Comparison of ENCODE assay signal across 8 cellular contexts in the genomic region with DNA sequence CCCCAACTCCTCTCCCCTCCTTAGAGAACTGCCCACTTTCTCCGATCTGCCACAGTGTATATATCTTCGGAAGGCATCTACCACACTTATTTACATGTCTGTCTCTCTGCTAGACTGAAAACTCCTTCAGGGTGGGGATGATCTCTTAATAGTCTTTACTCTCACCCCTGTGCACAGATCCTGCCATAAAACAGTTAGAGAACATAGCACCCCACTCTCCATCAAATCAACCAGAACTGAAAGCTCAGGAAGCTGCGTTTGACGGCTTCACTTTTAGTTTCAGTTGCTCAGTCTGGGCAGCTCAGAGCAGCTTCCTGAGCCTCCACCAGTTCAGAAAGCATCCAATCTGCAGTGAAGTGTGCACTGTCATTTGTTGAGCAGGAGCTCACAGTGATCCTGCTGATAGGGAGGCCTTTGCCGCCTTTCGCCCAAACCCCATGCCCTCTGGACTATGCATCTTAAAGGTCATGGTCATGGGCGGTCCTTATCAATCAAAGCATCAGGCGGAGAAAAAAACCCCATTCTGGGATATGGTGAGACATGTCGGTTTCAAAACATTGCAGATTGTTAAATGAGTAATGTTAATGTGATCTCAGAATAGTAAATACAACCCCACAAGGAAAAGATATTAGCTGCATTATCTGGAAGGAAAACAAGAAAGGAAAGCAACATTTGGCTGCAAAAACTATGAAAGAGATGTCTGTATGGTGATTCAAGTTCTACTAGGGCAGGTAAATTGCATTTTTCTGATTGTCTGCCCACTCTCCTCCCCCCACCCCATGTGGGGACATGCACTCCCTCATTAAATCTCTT.
DNase-seq lines count a peak whose midpoint lies in the region; ATAC-seq, FAIRE-seq and TF ChIP-seq lines count a peak whose summit lies in the region.

No MANE protein-coding gene starts in this region.

- H2BK20ac ChIP-seq in H1 (ENCODE audit: low read length): no peak overlapping the region

- peaks cover 2% of the 10 kb centered on the region for H3K27me3 Mint-ChIP-seq in neural progenitor cell (ENCODE audit: insufficient read depth, low read depth)

- H3K14ac ChIP-seq in H1 (ENCODE audit: insufficient read length): no peak overlapping the region

- H3K4me3 ChIP-seq in H1 (ENCODE audit: extremely low read depth in 1 of 4, insufficient read depth in 2 of 4, low read depth in 3 of 4, low read length in 4 of 4) (no peak overlapping the region), neural progenitor cell (no peak overlapping the region)

- no peak overlapping the region for H2BK12ac ChIP-seq in H1 (ENCODE audit: low read depth, low read length)

- CTCF ChIA-PET in H1 (lab: Charles Lee; ENCODE audit: partially characterized antibody): interaction anchor here (1.0 to 1.6 kb wide), 8 partner anchors 8 to 180 kb away, joined by 3 to 5 read pairs (median 3); no protein-coding TSS in a partner anchor

- no peaks in the 10 kb centered on the region for H3K4me1 Mint-ChIP-seq in neural progenitor cell

- H3K4me3 Mint-ChIP-seq in neural progenitor cell: no peak overlapping the region

- no peak overlapping the region; the same call in 1 of the 2 replicates for H4K8ac ChIP-seq in H1 (ENCODE audit: extremely low read depth, insufficient read depth, low read length)

- FAIRE-seq in H1 (lab: Jason Lieb, UNC): no peak

- no peaks in the 10 kb centered on the region for H3F3A ChIP-seq in neural progenitor cell (ENCODE audit: low read depth)

- 95% methylated on average over 9 of the region's 9 CpGs; no CpG with 5 or more reads in 1 of the 2 experiments for WGBS in H1 (ENCODE audit: extremely low coverage in 1 of 2, insufficient coverage in 1 of 2, insufficient read length in 1 of 2, insufficient replicate concordance in 2 of 2, low coverage in 1 of 2, low lambda C conversion rate in 2 of 2, missing lambda C conversion rate in 1 of 2), 2 experiments

- TF ChIP-seq CTCF in H1 (IDR thresholded peaks at IDR 0.05; ENCODE audit: control extremely low read depth in 1 of 3, insufficient read depth in 1 of 3, low read depth in 1 of 3, low read length in 3 of 3): no peak
- no peak for TF ChIP-seq CTCF in neural progenitor cell (IDR thresholded peaks at IDR 0.05)

- no peak overlapping the region for H2BK5ac ChIP-seq in H1 (ENCODE audit: low read depth, low read length)

- H3K4me1 ChIP-seq in H1 (replicated peaks in 1 of 4; ENCODE audit: control insufficient read depth in 3 of 4, insufficient read depth in 4 of 4, low read length in 3 of 4) (no peaks in the 10 kb centered on the region), neural progenitor cell (no peaks in the 10 kb centered on the region)

- no peak overlapping the region for H4K91ac ChIP-seq in H1 (replicated peaks; ENCODE audit: insufficient read length, low read length)

- TF ChIP-seq EP300 in H1 (IDR thresholded peaks at IDR 0.05; ENCODE audit: borderline replicate concordance in 1 of 2, low read depth in 2 of 2, low read length in 2 of 2): no peak

- H3K27me3 ChIP-seq in H1 (replicated peaks in 1 of 4; ENCODE audit: control insufficient read depth in 3 of 4, extremely low read depth in 1 of 4, insufficient read depth in 3 of 4, low read length in 3 of 4): no peaks in the 10 kb centered on the region
- no peaks in the 10 kb centered on the region for H3K27me3 ChIP-seq in neural progenitor cell

- H2AK5ac ChIP-seq in H1 (ENCODE audit: low read depth, low read length): no peak overlapping the region

- no peak overlapping the region for H2BK120ac ChIP-seq in H1 (replicated peaks; ENCODE audit: low read depth, low read length)

- H3K79me1 ChIP-seq in H1 (ENCODE audit: low read depth, low read length): no peaks in the 10 kb centered on the region

- H3K79me2 ChIP-seq in H1 (ENCODE audit: control insufficient read depth in 1 of 2, insufficient read depth in 2 of 2, low read length in 2 of 2): no peaks in the 10 kb centered on the region
- no peaks in the 10 kb centered on the region for H3K79me2 ChIP-seq in neural progenitor cell (ENCODE audit: low read depth)

- H3K18ac ChIP-seq in H1 (ENCODE audit: extremely low read depth, low read length): no peak overlapping the region

- no peaks in the 10 kb centered on the region for H3K36me3 ChIP-seq in H1 (ENCODE audit: control insufficient read depth in 2 of 4, insufficient read depth in 4 of 4, low read length in 3 of 4)
- no peaks in the 10 kb centered on the region for H3K36me3 ChIP-seq in neural progenitor cell

- no peak overlapping the region for H3K4ac ChIP-seq in H1 (replicated peaks; ENCODE audit: insufficient read length, low read depth, low read length)

- peak; percentile 37 for DNase-seq in activated CD4-positive, alpha-beta T cell treated with anti-CD3 and anti-CD28 coated beads for 1 hour
- DNase-seq in H1 (ENCODE audit: low read depth in 1 of 2, low spot score in 2 of 2) (no peak), renal cortical epithelial cell (ENCODE audit: low read depth) (peak; percentile 15), D341Med (ENCODE audit: low spot score) (no peak), NCI-H2227 treated with DMSO at 0.1 percent for 48 hours (lab: John Stamatoyannopoulos, UW) (no peak), neural progenitor cell (ENCODE audit: low spot score) (no peak)

- H3K9me3 ChIP-seq in H1 (ENCODE audit: insufficient read depth in 2 of 2, low read depth in 1 of 2, low read length in 1 of 2) (no peaks in the 10 kb centered on the region), neural progenitor cell (ENCODE audit: low read depth) (no peaks in the 10 kb centered on the region)

- TF ChIP-seq RAD21 in H1 (IDR thresholded peaks at IDR 0.05 in 1 of 2, conservative IDR thresholded peaks at IDR 0.05 in 1 of 2; ENCODE audit: low read depth in 2 of 2, low read length in 2 of 2): no peak

- no peak overlapping the region for H4K5ac ChIP-seq in H1 (ENCODE audit: insufficient read length, low read depth, low read length)

- no peaks in the 10 kb centered on the region for H3K23me2 ChIP-seq in H1 (ENCODE audit: low read depth, low read length)

- H3K9me3 Mint-ChIP-seq in neural progenitor cell: no peaks in the 10 kb centered on the region

- no peak overlapping the region for H3K27ac Mint-ChIP-seq in neural progenitor cell

- no peaks in the 10 kb centered on the region for H3K36me3 Mint-ChIP-seq in neural progenitor cell

- H3K56ac ChIP-seq in H1 (replicated peaks; ENCODE audit: insufficient read length, low read depth, low read length): no peak overlapping the region

- H2AFZ ChIP-seq in H1 (ENCODE audit: low read length) (0 out of 2 replicates have a peak overlapping the region, but pooled peaks have one; percentile 16), neural progenitor cell (replicated peaks) (no peak overlapping the region)

- H3K23ac ChIP-seq in H1 (ENCODE audit: insufficient read length): no peak overlapping the region

- no peak for TF ChIP-seq POLR2A in H1 (IDR thresholded peaks at IDR 0.05; ENCODE audit: control extremely low read depth in 1 of 2, low read depth in 2 of 2, low read length in 2 of 2)

- H2BK15ac ChIP-seq in H1 (ENCODE audit: low read length): no peak overlapping the region

- POLR2A ChIA-PET in H1 (lab: Charles Lee; ENCODE audit: partially characterized antibody): interaction anchor here (0.6 kb wide), 1 partner anchor 493 kb away, joined by 3 read pairs; no protein-coding TSS in a partner anchor

- ATAC-seq in GM19395 (IDR thresholded peaks at IDR 0.05; ENCODE audit: unreplicated experiment) (peak; percentile 69), HG03439 (IDR thresholded peaks at IDR 0.05; ENCODE audit: unreplicated experiment) (peak; percentile 38)

- H3K9ac ChIP-seq in H1 (replicated peaks in 1 of 4; ENCODE audit: extremely low read depth in 1 of 4, low read depth in 3 of 4, low read length in 3 of 4): no peak overlapping the region
- no peak overlapping the region for H3K9ac ChIP-seq in neural progenitor cell

- no peak overlapping the region for H3K27ac ChIP-seq in H1 (ENCODE audit: low read depth, low read length)
- H3K27ac ChIP-seq in neural progenitor cell: no peak overlapping the region

- no peak overlapping the region for H3K4me2 ChIP-seq in H1 (ENCODE audit: insufficient read depth in 1 of 2, low read depth in 2 of 2, low read length in 2 of 2)
- no peak overlapping the region for H3K4me2 ChIP-seq in neural progenitor cell

- H4K20me1 ChIP-seq in H1 (replicated peaks in 1 of 2; ENCODE audit: control insufficient read depth in 1 of 2, insufficient read depth in 2 of 2, low read length in 2 of 2) (no peaks in the 10 kb centered on the region), neural progenitor cell (ENCODE audit: low read depth) (no peaks in the 10 kb centered on the region)

TF ChIP-seq in H1, 55 proteins besides CTCF, POLR2A, EP300 and RAD21 (continues in another document):
- TF ChIP-seq TAF7 (optimal IDR thresholded peaks at IDR 0.05; ENCODE audit: borderline replicate concordance, low read depth, low read length): no peak
- TF ChIP-seq, protein P1, sequence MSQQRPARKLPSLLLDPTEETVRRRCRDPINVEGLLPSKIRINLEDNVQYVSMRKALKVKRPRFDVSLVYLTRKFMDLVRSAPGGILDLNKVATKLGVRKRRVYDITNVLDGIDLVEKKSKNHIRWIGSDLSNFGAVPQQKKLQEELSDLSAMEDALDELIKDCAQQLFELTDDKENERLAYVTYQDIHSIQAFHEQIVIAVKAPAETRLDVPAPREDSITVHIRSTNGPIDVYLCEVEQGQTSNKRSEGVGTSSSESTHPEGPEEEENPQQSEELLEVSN (IDR thresholded peaks at IDR 0.05): no peak
- TF ChIP-seq KDM4A (IDR thresholded peaks at IDR 0.05; ENCODE audit: low read depth, low read length, severe bottlenecking): no peak
- no peak for TF ChIP-seq SIN3A (conservative IDR thresholded peaks at IDR 0.05 in 1 of 2, IDR thresholded peaks at IDR 0.05 in 1 of 2; ENCODE audit: low read depth in 1 of 2, low read length in 2 of 2)
- no peak for TF ChIP-seq EZH2 (IDR thresholded peaks at IDR 0.05; ENCODE audit: low read depth, low read length, severe bottlenecking)
- no peak for TF ChIP-seq NANOG (IDR thresholded peaks at IDR 0.05; ENCODE audit: insufficient read depth, low read depth, low read length, poor library complexity, severe bottlenecking)
- TF ChIP-seq SIRT6 (IDR thresholded peaks at IDR 0.05; ENCODE audit: low read length): no peak
- no peak for TF ChIP-seq FOSL1 (IDR thresholded peaks at IDR 0.05; ENCODE audit: insufficient read depth, low read depth, low read length)
- no peak for TF ChIP-seq RFX5 (IDR thresholded peaks at IDR 0.05; ENCODE audit: borderline replicate concordance, low read depth, low read length)
- no peak for TF ChIP-seq RBBP5 (IDR thresholded peaks at IDR 0.05; ENCODE audit: borderline replicate concordance, low read depth, low read length)

Comparison
In these comparisons a context has a peak if more than half of its experiments do, and no peak if none do; other contexts are left out.
1. DNase-seq: peak in activated CD4-positive, alpha-beta T cell treated with anti-CD3 and anti-CD28 coated beads for 1 hour (single experiment) and renal cortical epithelial cell (single experiment); none in H1 (0 of 2), D341Med (single experiment), NCI-H2227 treated with DMSO at 0.1 percent for 48 hours (single experiment) and neural progenitor cell (single experiment).